In the genomic region with DNA sequence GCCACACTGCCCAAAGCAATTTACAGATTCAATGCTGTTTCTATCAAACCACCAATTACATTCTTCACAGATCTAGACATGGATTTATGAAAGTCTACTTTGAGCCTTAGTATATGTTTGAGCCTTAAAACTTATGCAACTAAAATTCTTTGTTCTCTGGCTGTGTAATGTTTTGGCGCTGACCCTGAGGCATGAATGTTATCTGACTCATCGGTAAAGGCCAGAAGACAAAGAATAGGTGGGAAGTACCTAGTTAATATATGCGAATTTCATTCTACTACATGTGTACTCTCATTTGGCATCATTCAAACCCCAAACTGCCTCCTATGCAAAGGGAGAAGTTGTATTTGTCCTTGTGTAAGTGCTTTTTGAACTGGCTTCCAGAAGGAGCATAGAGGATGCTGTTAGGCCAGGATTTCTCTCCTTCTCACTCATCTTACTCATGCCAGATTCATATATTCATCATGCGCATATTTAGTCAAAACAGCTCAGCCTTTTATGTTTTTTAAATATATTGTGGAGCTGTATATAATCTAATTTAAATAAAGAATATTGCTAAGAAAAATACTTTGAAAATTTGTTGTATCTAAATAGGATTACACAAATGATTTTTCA, we compare ENCODE assay signal across 12 cellular contexts.
A peak's percentile ranks its signal among the peaks of the same experiment; 100 is the strongest.
DNase-seq lines count a peak whose midpoint lies in the region; ATAC-seq and TF ChIP-seq lines count a peak whose summit lies in the region.
"Had no signal": no experiment of that assay in that cellular context is flagged by ENCODE, and none has a peak within 500 bp of the region (broad histone marks: within the 10 kb centered on the region; RNA-seq: fewer than 3 reads in every experiment).

No MANE protein-coding gene starts in this region.

- intact Hi-C loops in tibial artery (cut with DNase I; ENCODE audit: low total_unique reads), result no loop called here

- no peaks in the 10 kb centered on the region for H4K20me1 ChIP-seq in osteoblast (ENCODE audit: insufficient read depth, low read length)

- H3K4me3 ChIP-seq in osteoblast (ENCODE audit: insufficient read depth, low read length) (no peak overlapping the region), tibial artery (no peak overlapping the region)
- H3K4me3 ChIP-seq: SJSA1 had no signal

- H3K4me1 ChIP-seq in osteoblast (ENCODE audit: insufficient read depth, low read length) (peaks cover 13% of the 10 kb centered on the region), tibial artery (no peaks in the 10 kb centered on the region)

- H3K27me3 ChIP-seq in osteoblast (ENCODE audit: insufficient read depth, low read length) (no peaks in the 10 kb centered on the region), tibial artery (no peaks in the 10 kb centered on the region)
- H3K27me3 ChIP-seq: SJSA1 had no signal

- no peaks in the 10 kb centered on the region for H3K36me3 ChIP-seq in osteoblast (ENCODE audit: insufficient read depth, low read length)
- no peaks in the 10 kb centered on the region for H3K36me3 ChIP-seq in tibial artery
- H3K36me3 ChIP-seq: SJSA1 had no signal

- peak overlapping the region; percentile 23 for H3K4me2 ChIP-seq in osteoblast (ENCODE audit: insufficient read depth, low read length)

- H3K27ac ChIP-seq in osteoblast (ENCODE audit: low read depth, low read length), result peak overlapping the region; percentile 34
- no peak overlapping the region for H3K27ac ChIP-seq in tibial artery
- H3K27ac ChIP-seq: SJSA1 had no signal

- peak; percentile 80 for DNase-seq in amniotic epithelial cell (ENCODE audit: low read depth)
- DNase-seq in osteoblast (ENCODE audit: insufficient read length, low spot score, missing footprints), result peak; percentile 68
- DNase-seq in foreskin melanocyte, result no peak
- no peak for DNase-seq in tibial artery
- no peak for DNase-seq in MV-4-11 (lab: John Stamatoyannopoulos, UW)
- no peak for DNase-seq in GOT3 (lab: John Stamatoyannopoulos, UW)
- DNase-seq: activated T-cell treated with anti-CD3 and anti-CD28 coated beads, Interleukin-2, amount 50 U/mL, for 48 hours; MM.1S had no signal

- TF ChIP-seq CTCF in osteoblast (IDR thresholded peaks at IDR 0.05; ENCODE audit: extremely low read depth, low read depth, low read length) (no peak), tibial artery (IDR thresholded peaks at IDR 0.05) (no peak)

- H2AFZ ChIP-seq in osteoblast (ENCODE audit: low read length), result peak overlapping the region; percentile 36

- H3K79me2 ChIP-seq in osteoblast (ENCODE audit: insufficient read depth, low read length), result no peaks in the 10 kb centered on the region

- ATAC-seq in GM18520 (IDR thresholded peaks at IDR 0.05; ENCODE audit: unreplicated experiment), result peak; percentile 60
- peak; percentile 37 for ATAC-seq in HG02885 (IDR thresholded peaks at IDR 0.05; ENCODE audit: poor library complexity, unreplicated experiment)
- ATAC-seq: HCT116 had no signal

- H3K9me3 ChIP-seq in osteoblast (ENCODE audit: low read depth, low read length) (no peaks in the 10 kb centered on the region), tibial artery (no peaks in the 10 kb centered on the region)
- H3K9me3 ChIP-seq: SJSA1 had no signal

Comparison
In these comparisons a context has a peak if more than half of its experiments do, and no peak if none do; other contexts are left out.
1. DNase-seq: peak in amniotic epithelial cell (single experiment) and osteoblast (single experiment); none in foreskin melanocyte (single experiment), tibial artery (0 of 2), MV-4-11 (single experiment) and GOT3 (single experiment).